Comparison of ENCODE assay signal across 17 cellular contexts in the genomic region with DNA sequence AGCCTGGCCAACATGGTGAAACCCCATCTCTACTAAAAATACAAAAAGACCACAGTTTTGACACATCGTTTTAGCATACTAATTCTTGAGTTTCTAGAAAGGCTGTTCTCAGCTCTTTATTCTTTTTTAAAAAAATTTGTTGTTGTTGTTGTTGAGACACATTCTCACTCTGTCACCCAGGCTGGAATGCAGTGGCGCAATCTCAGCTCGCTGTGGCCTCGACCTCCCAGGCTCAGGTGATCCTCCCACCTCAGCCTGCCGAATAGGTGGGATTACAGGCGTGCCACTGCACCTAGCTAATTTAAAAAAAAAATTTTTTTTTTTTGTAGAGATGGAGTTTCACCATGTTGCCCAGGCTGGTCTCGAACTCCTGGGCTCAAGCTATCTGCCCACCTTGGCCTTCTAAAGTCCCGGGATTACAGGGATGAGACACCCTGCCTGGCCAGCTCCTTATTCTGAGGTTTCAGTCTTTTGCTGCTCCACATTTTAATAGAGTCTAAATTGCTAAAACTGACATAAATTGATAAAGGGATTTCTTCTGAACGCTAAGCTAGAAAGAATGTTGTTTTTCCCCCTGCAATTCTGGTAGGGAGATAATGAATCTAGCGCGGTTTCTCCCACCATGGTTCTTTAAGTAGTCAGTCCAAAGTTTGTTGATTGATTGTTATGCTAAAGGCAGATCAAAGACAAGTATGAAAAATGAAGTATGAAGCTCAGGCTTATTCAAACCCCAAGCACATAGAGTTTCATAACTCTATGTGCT. TPM values are rescaled to one million over a fixed set of nuclear protein-coding genes. Genes with fewer than 3 reads are reported as not detected.
DNase-seq lines count a peak whose midpoint lies in the region; ATAC-seq, FAIRE-seq and TF ChIP-seq lines count a peak whose summit lies in the region.
"Had no signal": no experiment of that assay in that cellular context is flagged by ENCODE, and none has a peak within 500 bp of the region (broad histone marks: within the 10 kb centered on the region; RNA-seq: fewer than 3 reads in every experiment).

No MANE protein-coding gene starts in this region.

- H3K4me1 ChIP-seq in Panc1 (ENCODE audit: control insufficient read depth, insufficient read depth, low read length), result peaks cover 57% of the 10 kb centered on the region
- H3K4me1 ChIP-seq in endothelial cell of umbilical vein (ENCODE audit: control insufficient read depth, extremely low read depth, insufficient read depth, low read length), result peaks cover 23% of the 10 kb centered on the region

- POLR2A ChIA-PET in Panc1 (lab: Charles Lee) (no interaction called here), endothelial cell of umbilical vein (lab: Charles Lee) (no interaction called here)

- no peak for ATAC-seq in Panc1
- ATAC-seq in activated CD4-positive, CD25-positive, alpha-beta regulatory T cell treated with anti-CD3 and anti-CD28 coated beads, Interleukin-2, amount 50 U/mL, for 24 hours, result no peak

- no peaks in the 10 kb centered on the region for H3K27me3 ChIP-seq in Panc1 (ENCODE audit: control insufficient read depth, insufficient read depth, low read length)
- H3K27me3 ChIP-seq in endothelial cell of umbilical vein (ENCODE audit: control insufficient read depth in 2 of 2, insufficient read depth in 2 of 2, low read length in 2 of 2), result no peaks in the 10 kb centered on the region

- BruUV-seq in Panc1 (replicated peaks; lab: Mats Ljungman, UMichigan) (no TSS peak), endothelial cell of umbilical vein (replicated peaks; lab: Mats Ljungman, UMichigan) (no TSS peak)

- intact Hi-C loops in Panc1 (cut with micrococcal nuclease; ENCODE audit: unreplicated experiment) (loop anchor here (10.0 kb wide), 1 partner anchor 78 kb away; no protein-coding TSS in a partner anchor), endothelial cell of umbilical vein (cut with micrococcal nuclease) (no loop called here), posterior vena cava (cut with DNase I) (no loop called here)

- dilution Hi-C loops in endothelial cell of umbilical vein (cut with MboI; ENCODE audit: extremely low pct_ligation_motif_present, low sequenced_read_pairs), result no loop called here

- no peaks in the 10 kb centered on the region for H3K9me1 ChIP-seq in endothelial cell of umbilical vein (replicated peaks; ENCODE audit: control insufficient read depth, extremely low read depth, insufficient read depth, low read length)

- FAIRE-seq in endothelial cell of umbilical vein (lab: Jason Lieb, UNC), result no peak
- FAIRE-seq: GM12892 had no signal

- H3K79me2 ChIP-seq in endothelial cell of umbilical vein (ENCODE audit: control insufficient read depth, insufficient read depth, low read length), result no peaks in the 10 kb centered on the region

- no peak overlapping the region for H2AFZ ChIP-seq in endothelial cell of umbilical vein (ENCODE audit: low read depth, low read length)

- no peak for TF ChIP-seq POLR2A in endothelial cell of umbilical vein (IDR thresholded peaks at IDR 0.05; ENCODE audit: low read depth, low read length)

- TF ChIP-seq CTCF in C4-2B (conservative IDR thresholded peaks at IDR 0.05) (no peak), Panc1 (IDR thresholded peaks at IDR 0.05) (no peak), endothelial cell of umbilical vein (IDR thresholded peaks at IDR 0.05; ENCODE audit: extremely low read depth in 1 of 2, insufficient read depth in 1 of 2, low read depth in 1 of 2, low read length in 2 of 2) (no peak), GM13976 (IDR thresholded peaks at IDR 0.05; ENCODE audit: borderline replicate concordance, control extremely low read depth, extremely low read depth, insufficient read depth, missing control alignments) (no peak)

- no peak overlapping the region for H3K9ac ChIP-seq in endothelial cell of umbilical vein (replicated peaks; ENCODE audit: extremely low read depth, insufficient read depth, low read length)

- H4K20me1 ChIP-seq in endothelial cell of umbilical vein (replicated peaks; ENCODE audit: control insufficient read depth, extremely low read depth, insufficient read depth, low read length), result no peaks in the 10 kb centered on the region

- DNase-seq in Panc1 (ENCODE audit: low read depth, low spot score) (no peak), endothelial cell of umbilical vein (ENCODE audit: low read depth, low spot score) (no peak), posterior vena cava (ENCODE audit: low spot score) (peak; percentile 37), GM13976 (ENCODE audit: low spot score) (no peak), HT-29 (ENCODE audit: low spot score) (no peak)
- DNase-seq in activated T-cell treated with anti-CD3 and anti-CD28 coated beads, Interleukin-2, amount 50 U/mL, for 1 hour, result no peak
- DNase-seq: AML-193; CD4-positive, CD25-positive, alpha-beta regulatory T cell; DND-41; GDM1; NCI-H1417 treated with DMSO at 0.1 percent for 48 hours; NCI-H2029; NCI-H510A had no signal

- in situ Hi-C loops in Panc1 (cut with HindIII; ENCODE audit: low pct_unique_long_range_greater_than_20kb, low sequenced_read_pairs), result no loop called here
- in situ Hi-C loops in GM13976 (cut with MboI; ENCODE audit: low sequenced_read_pairs, unreplicated experiment), result no loop called here

- H3K4me3 ChIP-seq in Panc1 (ENCODE audit: low read depth in 2 of 2, low read length in 2 of 2) (no peak overlapping the region; a peak in 1 of 4 replicates), endothelial cell of umbilical vein (replicated peaks in 1 of 3; ENCODE audit: insufficient read depth in 1 of 3, low read depth in 1 of 3, low read length in 3 of 3) (no peak overlapping the region)

- H3K9me3 ChIP-seq in Panc1 (ENCODE audit: control insufficient read depth, insufficient read depth, low read depth, low read length) (no peaks in the 10 kb centered on the region), endothelial cell of umbilical vein (replicated peaks; ENCODE audit: control insufficient read depth, insufficient read depth, low read length) (no peaks in the 10 kb centered on the region)

- no peak overlapping the region for H3K4me2 ChIP-seq in endothelial cell of umbilical vein (ENCODE audit: insufficient read depth, low read length)

- no peaks in the 10 kb centered on the region for H3K36me3 ChIP-seq in Panc1 (ENCODE audit: control insufficient read depth, insufficient read depth, low read length)
- no peaks in the 10 kb centered on the region for H3K36me3 ChIP-seq in endothelial cell of umbilical vein (ENCODE audit: control insufficient read depth in 2 of 2, extremely low read depth in 1 of 2, insufficient read depth in 2 of 2, low read length in 2 of 2)

- CTCF ChIA-PET in Panc1 (lab: Charles Lee) (interaction anchor here (0.7 to 1.1 kb wide), 2 partner anchors 29 to 69 kb away, joined by 3 read pairs; no protein-coding TSS in a partner anchor), endothelial cell of umbilical vein (lab: Charles Lee) (interaction anchor here (0.6 to 1.8 kb wide), 8 partner anchors 10 to 127 kb away, joined by 3 to 16 read pairs (median 4); no protein-coding TSS in a partner anchor)

- H3K27ac ChIP-seq in C4-2B (peak overlapping the region; percentile 54), Panc1 (ENCODE audit: low read length) (peak overlapping the region; percentile 77), endothelial cell of umbilical vein (ENCODE audit: insufficient read depth, low read depth, low read length) (peak overlapping the region; percentile 39)
- H3K27ac ChIP-seq: RWPE1 had no signal

TF ChIP-seq in endothelial cell of umbilical vein, 7 proteins besides CTCF, POLR2A, EP300 and RAD21:
- TF ChIP-seq GATA2 (IDR thresholded peaks at IDR 0.05; ENCODE audit: insufficient read depth, insufficient read length, low read depth, low read length) (no peak), JUN (IDR thresholded peaks at IDR 0.05; ENCODE audit: borderline replicate concordance, insufficient read depth, insufficient read length, low read depth) (no peak), POLR2AphosphoS5 (IDR thresholded peaks at IDR 0.05; ENCODE audit: insufficient read depth, low read depth, low read length) (no peak), EZH2 (IDR thresholded peaks at IDR 0.05; ENCODE audit: borderline replicate concordance, low read depth, low read length, severe bottlenecking) (no peak), MYC (IDR thresholded peaks at IDR 0.05; ENCODE audit: low read depth, low read length) (no peak), FOS (IDR thresholded peaks at IDR 0.05; ENCODE audit: borderline replicate concordance, insufficient read depth, low read length) (no peak)
- TF ChIP-seq, protein P1, sequence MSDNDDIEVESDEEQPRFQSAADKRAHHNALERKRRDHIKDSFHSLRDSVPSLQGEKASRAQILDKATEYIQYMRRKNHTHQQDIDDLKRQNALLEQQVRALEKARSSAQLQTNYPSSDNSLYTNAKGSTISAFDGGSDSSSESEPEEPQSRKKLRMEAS (IDR thresholded peaks at IDR 0.05; ENCODE audit: insufficient read depth, insufficient read length), result no peak

RNA-seq across cellular contexts. Expression of a gene that starts 32.6 kb away (rescaled TPM):
- total RNA-seq in Panc1 (2021; ENCODE audit: unreplicated experiment) (66.4 TPM), endothelial cell of umbilical vein (55.0 and 71.1 TPM in 2 replicates), posterior vena cava (10 to 100 TPM in 1 of 2 donors, 1 to 10 TPM in 1; 9.3 to 10.8 TPM)
- polyA plus RNA-seq in Panc1 (2012; ENCODE audit: insufficient read length), result 43.4 TPM
- 28.7 and 40.2 TPM in 2 replicates for polyA plus RNA-seq in endothelial cell of umbilical vein
- polyA plus RNA-seq in endothelial cell of umbilical vein (2011; cell fraction: cytosol; rRNA removed), result 46.8 and 51.2 TPM in 2 replicates
- 66.8 and 77.1 TPM in 2 replicates for polyA plus RNA-seq in endothelial cell of umbilical vein (2011; cell fraction: nucleus; rRNA removed)
- 66.6 TPM in 2 replicates for polyA plus RNA-seq in endothelial cell of umbilical vein (2012)
- 73.3 and 73.9 TPM in 2 replicates for polyA minus RNA-seq in endothelial cell of umbilical vein
- polyA minus RNA-seq in endothelial cell of umbilical vein (2011; cell fraction: cytosol; rRNA and poly(A)+ RNA removed), result 7.8 TPM
- polyA minus RNA-seq in endothelial cell of umbilical vein (2011; cell fraction: nucleus; rRNA and poly(A)+ RNA removed), result 87.4 and 92.3 TPM in 2 replicates
- 37.0 and 45.9 TPM in 2 replicates for total RNA-seq in HT-29 (2014; rRNA removed; shearing (Covaris generic))
